13 cellular contexts compared by ENCODE assay signal in genomic region chr3:193829781-193830180, GRCh38.
DNase-seq lines count a peak whose midpoint lies in the region; ATAC-seq and TF ChIP-seq lines count a peak whose summit lies in the region.
"Had no signal": no experiment of that assay in that cellular context is flagged by ENCODE, and none has a peak within 500 bp of the region (broad histone marks: within the 10 kb centered on the region; RNA-seq: fewer than 3 reads in every experiment).

No MANE protein-coding gene starts in this region.

- no peak for TF ChIP-seq CTCF in Panc1 (IDR thresholded peaks at IDR 0.05)
- no peak for TF ChIP-seq CTCF in psoas muscle (IDR thresholded peaks at IDR 0.05)

- DNase-seq in EL (peak; percentile 45), Panc1 (ENCODE audit: low read depth, low spot score) (no peak), fibroblast of gingiva (ENCODE audit: low read depth) (peak; percentile 24), psoas muscle (no peak), HuH-7 (ENCODE audit: low spot score) (no peak)
- no peak for DNase-seq in stimulated activated naive CD4-positive, alpha-beta T cell (lab: John Stamatoyannopoulos, UW)
- DNase-seq: activated CD8-positive, alpha-beta memory T cell treated with anti-CD3 and anti-CD28 coated beads, Interleukin-2, amount 10 ng/mL, durations not matched to agents 7 days and 5 days; NCI-H187 treated with DMSO at 0.1 percent for 48 hours; SW 1271 had no signal

- no peak overlapping the region for H3K4me3 ChIP-seq in Panc1 (ENCODE audit: low read depth in 2 of 2, low read length in 2 of 2)
- no peak overlapping the region for H3K4me3 ChIP-seq in psoas muscle
- H3K4me3 ChIP-seq: HAP-1 had no signal

- ATAC-seq in Panc1: 0 out of 2 replicates have a peak, but pooled peaks have one; percentile 54
- peak in 3 of 4 donors; percentile 28 to 64 (median 59) for ATAC-seq in psoas muscle
- ATAC-seq in GM21825 (IDR thresholded peaks at IDR 0.05; ENCODE audit: unreplicated experiment): no peak
- no peak for ATAC-seq in GM18519 (IDR thresholded peaks at IDR 0.05; ENCODE audit: low FRiP score, unreplicated experiment)
- ATAC-seq: activated CD8-positive, alpha-beta memory T cell treated with anti-CD3 and anti-CD28 coated beads, Interleukin-2, amount 10 ng/mL, durations not matched to agents 7 days and 5 days had no signal

- no peaks in the 10 kb centered on the region for H3K27me3 ChIP-seq in Panc1 (ENCODE audit: control insufficient read depth, insufficient read depth, low read length)
- H3K27me3 ChIP-seq in psoas muscle (ENCODE audit: insufficient read depth in 3 of 3, low read length in 2 of 3): no peaks in the 10 kb centered on the region

- 58 to 73% (median 64%) methylated on average over 5 of the region's 5 CpGs for WGBS in psoas muscle, 3 donors

- H3K9me3 ChIP-seq in Panc1 (ENCODE audit: control insufficient read depth, insufficient read depth, low read depth, low read length) (no peaks in the 10 kb centered on the region), psoas muscle (no peaks in the 10 kb centered on the region)
- H3K9me3 ChIP-seq: HAP-1 had no signal

- 0 out of 2 replicates have a peak, but pooled peaks cover 3% of the 10 kb centered on the region for H3K4me1 ChIP-seq in Panc1 (ENCODE audit: control insufficient read depth, insufficient read depth, low read length)
- H3K4me1 ChIP-seq in psoas muscle: peaks cover 5% of the 10 kb centered on the region

- in situ Hi-C loops in Panc1 (cut with HindIII; ENCODE audit: low pct_unique_long_range_greater_than_20kb, low sequenced_read_pairs): no loop called here

- no TSS peak for BruUV-seq in Panc1 (replicated peaks; lab: Mats Ljungman, UMichigan)

- POLR2A ChIA-PET in Panc1 (lab: Charles Lee): no interaction called here

- H3K36me3 ChIP-seq in Panc1 (ENCODE audit: control insufficient read depth, insufficient read depth, low read length): no peaks in the 10 kb centered on the region
- no peaks in the 10 kb centered on the region for H3K36me3 ChIP-seq in psoas muscle (ENCODE audit: insufficient read depth in 1 of 2, low read depth in 1 of 2)
- H3K36me3 ChIP-seq: HAP-1 had no signal

- H3K27ac ChIP-seq in Panc1 (ENCODE audit: low read length) (no peak overlapping the region), psoas muscle (no peak overlapping the region)
- H3K27ac ChIP-seq: HL-60 had no signal

- intact Hi-C loops in Panc1 (cut with micrococcal nuclease; ENCODE audit: unreplicated experiment) (no loop called here), psoas muscle (cut with DNase I) (no loop called here)

- CTCF ChIA-PET in Panc1 (lab: Charles Lee): no interaction called here

Comparison
In these comparisons a context has a peak if more than half of its experiments do, and no peak if none do; other contexts are left out.
1. DNase-seq: peak in EL (single experiment) and fibroblast of gingiva (single experiment); none in Panc1 (single experiment), psoas muscle (0 of 2), stimulated activated naive CD4-positive, alpha-beta T cell (0 of 6) and HuH-7 (single experiment).
2. ATAC-seq: peak in Panc1 (single experiment) and psoas muscle (3 of 4); none in GM21825 (single experiment) and GM18519 (single experiment).